Comparison of ENCODE assay signal across 1 cellular context in the genomic region with DNA sequence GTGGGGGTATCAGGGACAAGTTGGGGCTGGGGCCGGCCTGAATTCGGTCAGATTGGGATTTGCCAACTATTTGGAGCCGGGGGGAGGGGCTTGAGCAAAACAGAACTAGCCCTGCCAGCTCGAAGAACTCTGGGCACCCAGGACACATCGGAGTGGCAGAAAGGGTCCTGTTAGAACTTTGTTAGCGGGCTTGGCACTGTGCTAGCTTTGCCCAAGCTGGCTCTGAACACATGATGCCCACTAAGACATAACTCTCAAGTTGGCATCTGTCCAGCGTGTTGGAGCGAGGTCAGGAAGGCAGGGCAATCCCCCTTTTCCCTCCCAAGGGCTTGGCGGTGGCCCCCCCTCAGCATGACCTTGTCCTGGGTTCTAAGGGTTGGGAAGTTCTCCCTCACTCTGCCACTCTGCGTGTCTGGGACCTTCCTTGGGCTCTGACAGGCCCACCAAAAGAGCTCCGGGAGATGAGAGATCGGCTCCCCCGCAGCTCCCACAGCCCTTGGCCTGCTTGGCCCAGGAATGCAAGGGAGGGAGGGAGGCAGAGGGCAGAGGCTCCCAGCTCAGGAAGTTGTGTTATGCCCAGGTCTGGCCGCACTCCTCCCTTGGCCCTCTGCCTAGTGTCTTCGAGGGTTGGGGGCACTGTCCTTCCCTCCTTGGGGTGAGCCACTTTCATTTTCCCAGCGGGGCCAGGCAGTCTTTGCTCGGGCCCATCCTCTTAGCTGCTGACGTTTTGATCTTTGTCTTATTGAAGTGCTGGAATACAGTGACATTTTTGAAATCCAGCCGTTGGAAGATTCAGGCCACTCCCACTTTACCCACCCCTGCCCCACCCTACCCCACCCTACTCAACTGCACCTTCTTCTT.
TF ChIP-seq lines count a peak whose summit lies in the region.

No MANE protein-coding gene starts in this region.

TF ChIP-seq in HepG2, 621 proteins besides CTCF, POLR2A, EP300 and RAD21 (continued from another document and continues in another):
- TF ChIP-seq, protein P1, sequence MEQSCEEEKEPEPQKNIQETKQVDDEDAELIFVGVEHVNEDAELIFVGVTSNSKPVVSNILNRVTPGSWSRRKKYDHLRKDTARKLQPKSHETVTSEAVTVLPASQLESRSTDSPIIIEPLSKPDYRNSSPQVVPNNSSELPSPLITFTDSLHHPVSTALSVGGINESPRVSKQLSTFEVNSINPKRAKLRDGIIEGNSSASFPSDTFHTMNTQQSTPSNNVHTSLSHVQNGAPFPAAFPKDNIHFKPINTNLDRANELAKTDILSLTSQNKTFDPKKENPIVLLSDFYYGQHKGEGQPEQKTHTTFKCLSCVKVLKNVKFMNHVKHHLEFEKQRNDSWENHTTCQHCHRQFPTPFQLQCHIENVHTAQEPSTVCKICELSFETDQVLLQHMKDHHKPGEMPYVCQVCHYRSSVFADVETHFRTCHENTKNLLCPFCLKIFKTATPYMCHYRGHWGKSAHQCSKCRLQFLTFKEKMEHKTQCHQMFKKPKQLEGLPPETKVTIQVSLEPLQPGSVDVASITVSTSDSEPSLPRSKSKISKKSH (CRISPR knock-in tag; IDR thresholded peaks at IDR 0.05; ENCODE audit: borderline replicate concordance), result no peak
- no peak for TF ChIP-seq RARG (CRISPR knock-in tag; IDR thresholded peaks at IDR 0.05; ENCODE audit: low read depth)
- TF ChIP-seq ZNF564 (CRISPR knock-in tag; IDR thresholded peaks at IDR 0.05), result no peak
- TF ChIP-seq JUN (CRISPR knock-in tag; IDR thresholded peaks at IDR 0.05), result 0 out of 2 replicates have a peak, but pooled peaks have one; percentile 21
- TF ChIP-seq FOXK2 (IDR thresholded peaks at IDR 0.05), result no peak
- TF ChIP-seq ZNF205 (CRISPR knock-in tag; IDR thresholded peaks at IDR 0.05), result no peak
- TF ChIP-seq ZNF331 (CRISPR knock-in tag; IDR thresholded peaks at IDR 0.05), result no peak
- TF ChIP-seq NCOA1 (CRISPR knock-in tag; IDR thresholded peaks at IDR 0.05), result 0 out of 2 replicates have a peak, but pooled peaks have one; percentile 17
- TF ChIP-seq MAZ (IDR thresholded peaks at IDR 0.05; ENCODE audit: borderline replicate concordance, low read depth, low read length), result peak; percentile 98
- peak; percentile 52; the same call in 1 of the 2 replicates for TF ChIP-seq MAZ (CRISPR knock-in tag; IDR thresholded peaks at IDR 0.05; ENCODE audit: low read depth)
- peak; percentile 39; the same call in 1 of the 2 replicates for TF ChIP-seq KDM5B (CRISPR knock-in tag; IDR thresholded peaks at IDR 0.05; ENCODE audit: borderline replicate concordance)
- TF ChIP-seq ZNF614 (CRISPR knock-in tag; IDR thresholded peaks at IDR 0.05; ENCODE audit: borderline replicate concordance), result peak; percentile 12; the same call in 1 of the 2 replicates
- TF ChIP-seq HNRNPL (IDR thresholded peaks at IDR 0.05; ENCODE audit: low read depth, low read length), result peak; percentile 74; the same call in 1 of the 2 replicates
- TF ChIP-seq MZF1 (CRISPR knock-in tag; IDR thresholded peaks at IDR 0.05; ENCODE audit: borderline replicate concordance), result no peak; the same call in 1 of the 2 replicates
- no peak for TF ChIP-seq EZH2 (conservative IDR thresholded peaks at IDR 0.05; ENCODE audit: low read depth, low read length)
- TF ChIP-seq ZSCAN29 (CRISPR knock-in tag; conservative IDR thresholded peaks at IDR 0.05), result 0 out of 2 replicates have a peak, but pooled peaks have one; percentile 66
- TF ChIP-seq, protein P2, sequence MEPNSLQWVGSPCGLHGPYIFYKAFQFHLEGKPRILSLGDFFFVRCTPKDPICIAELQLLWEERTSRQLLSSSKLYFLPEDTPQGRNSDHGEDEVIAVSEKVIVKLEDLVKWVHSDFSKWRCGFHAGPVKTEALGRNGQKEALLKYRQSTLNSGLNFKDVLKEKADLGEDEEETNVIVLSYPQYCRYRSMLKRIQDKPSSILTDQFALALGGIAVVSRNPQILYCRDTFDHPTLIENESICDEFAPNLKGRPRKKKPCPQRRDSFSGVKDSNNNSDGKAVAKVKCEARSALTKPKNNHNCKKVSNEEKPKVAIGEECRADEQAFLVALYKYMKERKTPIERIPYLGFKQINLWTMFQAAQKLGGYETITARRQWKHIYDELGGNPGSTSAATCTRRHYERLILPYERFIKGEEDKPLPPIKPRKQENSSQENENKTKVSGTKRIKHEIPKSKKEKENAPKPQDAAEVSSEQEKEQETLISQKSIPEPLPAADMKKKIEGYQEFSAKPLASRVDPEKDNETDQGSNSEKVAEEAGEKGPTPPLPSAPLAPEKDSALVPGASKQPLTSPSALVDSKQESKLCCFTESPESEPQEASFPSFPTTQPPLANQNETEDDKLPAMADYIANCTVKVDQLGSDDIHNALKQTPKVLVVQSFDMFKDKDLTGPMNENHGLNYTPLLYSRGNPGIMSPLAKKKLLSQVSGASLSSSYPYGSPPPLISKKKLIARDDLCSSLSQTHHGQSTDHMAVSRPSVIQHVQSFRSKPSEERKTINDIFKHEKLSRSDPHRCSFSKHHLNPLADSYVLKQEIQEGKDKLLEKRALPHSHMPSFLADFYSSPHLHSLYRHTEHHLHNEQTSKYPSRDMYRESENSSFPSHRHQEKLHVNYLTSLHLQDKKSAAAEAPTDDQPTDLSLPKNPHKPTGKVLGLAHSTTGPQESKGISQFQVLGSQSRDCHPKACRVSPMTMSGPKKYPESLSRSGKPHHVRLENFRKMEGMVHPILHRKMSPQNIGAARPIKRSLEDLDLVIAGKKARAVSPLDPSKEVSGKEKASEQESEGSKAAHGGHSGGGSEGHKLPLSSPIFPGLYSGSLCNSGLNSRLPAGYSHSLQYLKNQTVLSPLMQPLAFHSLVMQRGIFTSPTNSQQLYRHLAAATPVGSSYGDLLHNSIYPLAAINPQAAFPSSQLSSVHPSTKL (CRISPR knock-in tag; IDR thresholded peaks at IDR 0.05), result 0 out of 2 replicates have a peak, but pooled peaks have one; percentile 12
- no peak for TF ChIP-seq TOE1 (CRISPR knock-in tag; IDR thresholded peaks at IDR 0.05)
- TF ChIP-seq, protein P3, sequence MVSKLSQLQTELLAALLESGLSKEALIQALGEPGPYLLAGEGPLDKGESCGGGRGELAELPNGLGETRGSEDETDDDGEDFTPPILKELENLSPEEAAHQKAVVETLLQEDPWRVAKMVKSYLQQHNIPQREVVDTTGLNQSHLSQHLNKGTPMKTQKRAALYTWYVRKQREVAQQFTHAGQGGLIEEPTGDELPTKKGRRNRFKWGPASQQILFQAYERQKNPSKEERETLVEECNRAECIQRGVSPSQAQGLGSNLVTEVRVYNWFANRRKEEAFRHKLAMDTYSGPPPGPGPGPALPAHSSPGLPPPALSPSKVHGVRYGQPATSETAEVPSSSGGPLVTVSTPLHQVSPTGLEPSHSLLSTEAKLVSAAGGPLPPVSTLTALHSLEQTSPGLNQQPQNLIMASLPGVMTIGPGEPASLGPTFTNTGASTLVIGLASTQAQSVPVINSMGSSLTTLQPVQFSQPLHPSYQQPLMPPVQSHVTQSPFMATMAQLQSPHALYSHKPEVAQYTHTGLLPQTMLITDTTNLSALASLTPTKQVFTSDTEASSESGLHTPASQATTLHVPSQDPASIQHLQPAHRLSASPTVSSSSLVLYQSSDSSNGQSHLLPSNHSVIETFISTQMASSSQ (IDR thresholded peaks at IDR 0.05; ENCODE audit: low read depth), result no peak
- TF ChIP-seq, protein P3 (CRISPR knock-in tag; IDR thresholded peaks at IDR 0.05; ENCODE audit: borderline replicate concordance), result peak; percentile 55; the same call in 1 of the 2 replicates
- TF ChIP-seq ELF3 (CRISPR knock-in tag; IDR thresholded peaks at IDR 0.05), result 0 out of 2 replicates have a peak, but pooled peaks have one; percentile 24
- 0 out of 2 replicates have a peak, but pooled peaks have one; percentile 10 for TF ChIP-seq ZNF337 (CRISPR knock-in tag; IDR thresholded peaks at IDR 0.05; ENCODE audit: borderline replicate concordance, low read depth)
- no peak for TF ChIP-seq SRSF4 (IDR thresholded peaks at IDR 0.05; ENCODE audit: low read depth, low read length, poor library complexity, severe bottlenecking)
- TF ChIP-seq ZIK1 (CRISPR knock-in tag; IDR thresholded peaks at IDR 0.05; ENCODE audit: borderline replicate concordance, low read depth), result no peak
- TF ChIP-seq, protein P4, sequence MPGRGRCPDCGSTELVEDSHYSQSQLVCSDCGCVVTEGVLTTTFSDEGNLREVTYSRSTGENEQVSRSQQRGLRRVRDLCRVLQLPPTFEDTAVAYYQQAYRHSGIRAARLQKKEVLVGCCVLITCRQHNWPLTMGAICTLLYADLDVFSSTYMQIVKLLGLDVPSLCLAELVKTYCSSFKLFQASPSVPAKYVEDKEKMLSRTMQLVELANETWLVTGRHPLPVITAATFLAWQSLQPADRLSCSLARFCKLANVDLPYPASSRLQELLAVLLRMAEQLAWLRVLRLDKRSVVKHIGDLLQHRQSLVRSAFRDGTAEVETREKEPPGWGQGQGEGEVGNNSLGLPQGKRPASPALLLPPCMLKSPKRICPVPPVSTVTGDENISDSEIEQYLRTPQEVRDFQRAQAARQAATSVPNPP (CRISPR knock-in tag; IDR thresholded peaks at IDR 0.05), result no peak
- TF ChIP-seq ZNF274 (CRISPR knock-in tag; IDR thresholded peaks at IDR 0.05), result 0 out of 2 replicates have a peak, but pooled peaks have one; percentile 42
- TF ChIP-seq, protein P5, sequence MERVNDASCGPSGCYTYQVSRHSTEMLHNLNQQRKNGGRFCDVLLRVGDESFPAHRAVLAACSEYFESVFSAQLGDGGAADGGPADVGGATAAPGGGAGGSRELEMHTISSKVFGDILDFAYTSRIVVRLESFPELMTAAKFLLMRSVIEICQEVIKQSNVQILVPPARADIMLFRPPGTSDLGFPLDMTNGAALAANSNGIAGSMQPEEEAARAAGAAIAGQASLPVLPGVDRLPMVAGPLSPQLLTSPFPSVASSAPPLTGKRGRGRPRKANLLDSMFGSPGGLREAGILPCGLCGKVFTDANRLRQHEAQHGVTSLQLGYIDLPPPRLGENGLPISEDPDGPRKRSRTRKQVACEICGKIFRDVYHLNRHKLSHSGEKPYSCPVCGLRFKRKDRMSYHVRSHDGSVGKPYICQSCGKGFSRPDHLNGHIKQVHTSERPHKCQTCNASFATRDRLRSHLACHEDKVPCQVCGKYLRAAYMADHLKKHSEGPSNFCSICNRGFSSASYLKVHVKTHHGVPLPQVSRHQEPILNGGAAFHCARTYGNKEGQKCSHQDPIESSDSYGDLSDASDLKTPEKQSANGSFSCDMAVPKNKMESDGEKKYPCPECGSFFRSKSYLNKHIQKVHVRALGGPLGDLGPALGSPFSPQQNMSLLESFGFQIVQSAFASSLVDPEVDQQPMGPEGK (CRISPR knock-in tag; IDR thresholded peaks at IDR 0.05), result peak; percentile 41
- peak; percentile 46 for TF ChIP-seq AGO1 (IDR thresholded peaks at IDR 0.05; ENCODE audit: low read depth, low read length, poor library complexity, severe bottlenecking)
- TF ChIP-seq ZNF576 (CRISPR knock-in tag; IDR thresholded peaks at IDR 0.05), result no peak
- peak; percentile 77; the same call in 1 of the 2 replicates for TF ChIP-seq ZNF510 (CRISPR knock-in tag; IDR thresholded peaks at IDR 0.05; ENCODE audit: low read depth)
- TF ChIP-seq, protein P6, sequence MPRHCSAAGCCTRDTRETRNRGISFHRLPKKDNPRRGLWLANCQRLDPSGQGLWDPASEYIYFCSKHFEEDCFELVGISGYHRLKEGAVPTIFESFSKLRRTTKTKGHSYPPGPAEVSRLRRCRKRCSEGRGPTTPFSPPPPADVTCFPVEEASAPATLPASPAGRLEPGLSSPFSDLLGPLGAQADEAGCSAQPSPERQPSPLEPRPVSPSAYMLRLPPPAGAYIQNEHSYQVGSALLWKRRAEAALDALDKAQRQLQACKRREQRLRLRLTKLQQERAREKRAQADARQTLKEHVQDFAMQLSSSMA (CRISPR knock-in tag; IDR thresholded peaks at IDR 0.05), result no peak
- TF ChIP-seq, protein P7, sequence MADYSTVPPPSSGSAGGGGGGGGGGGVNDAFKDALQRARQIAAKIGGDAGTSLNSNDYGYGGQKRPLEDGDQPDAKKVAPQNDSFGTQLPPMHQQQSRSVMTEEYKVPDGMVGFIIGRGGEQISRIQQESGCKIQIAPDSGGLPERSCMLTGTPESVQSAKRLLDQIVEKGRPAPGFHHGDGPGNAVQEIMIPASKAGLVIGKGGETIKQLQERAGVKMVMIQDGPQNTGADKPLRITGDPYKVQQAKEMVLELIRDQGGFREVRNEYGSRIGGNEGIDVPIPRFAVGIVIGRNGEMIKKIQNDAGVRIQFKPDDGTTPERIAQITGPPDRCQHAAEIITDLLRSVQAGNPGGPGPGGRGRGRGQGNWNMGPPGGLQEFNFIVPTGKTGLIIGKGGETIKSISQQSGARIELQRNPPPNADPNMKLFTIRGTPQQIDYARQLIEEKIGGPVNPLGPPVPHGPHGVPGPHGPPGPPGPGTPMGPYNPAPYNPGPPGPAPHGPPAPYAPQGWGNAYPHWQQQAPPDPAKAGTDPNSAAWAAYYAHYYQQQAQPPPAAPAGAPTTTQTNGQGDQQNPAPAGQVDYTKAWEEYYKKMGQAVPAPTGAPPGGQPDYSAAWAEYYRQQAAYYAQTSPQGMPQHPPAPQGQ (CRISPR knock-in tag; IDR thresholded peaks at IDR 0.05; ENCODE audit: borderline replicate concordance), result no peak
- TF ChIP-seq ZNF556 (CRISPR knock-in tag; IDR thresholded peaks at IDR 0.05; ENCODE audit: borderline replicate concordance), result no peak; the same call in 1 of the 2 replicates
- peak; percentile 46 for TF ChIP-seq HDAC1 (CRISPR knock-in tag; IDR thresholded peaks at IDR 0.05)
- no peak for TF ChIP-seq ETV5 (CRISPR knock-in tag; IDR thresholded peaks at IDR 0.05; ENCODE audit: borderline replicate concordance)
- TF ChIP-seq HNF1B (CRISPR knock-in tag; IDR thresholded peaks at IDR 0.05), result no peak
- 0 out of 2 replicates have a peak, but pooled peaks have one; percentile 40 for TF ChIP-seq SP4 (CRISPR knock-in tag; IDR thresholded peaks at IDR 0.05)
- no peak for TF ChIP-seq SOX5 (CRISPR knock-in tag; IDR thresholded peaks at IDR 0.05; ENCODE audit: borderline replicate concordance)
- TF ChIP-seq ZNF589 (CRISPR knock-in tag; conservative IDR thresholded peaks at IDR 0.05), result no peak
